Comparison of ENCODE assay signal across 18 cellular contexts in the genomic region with DNA sequence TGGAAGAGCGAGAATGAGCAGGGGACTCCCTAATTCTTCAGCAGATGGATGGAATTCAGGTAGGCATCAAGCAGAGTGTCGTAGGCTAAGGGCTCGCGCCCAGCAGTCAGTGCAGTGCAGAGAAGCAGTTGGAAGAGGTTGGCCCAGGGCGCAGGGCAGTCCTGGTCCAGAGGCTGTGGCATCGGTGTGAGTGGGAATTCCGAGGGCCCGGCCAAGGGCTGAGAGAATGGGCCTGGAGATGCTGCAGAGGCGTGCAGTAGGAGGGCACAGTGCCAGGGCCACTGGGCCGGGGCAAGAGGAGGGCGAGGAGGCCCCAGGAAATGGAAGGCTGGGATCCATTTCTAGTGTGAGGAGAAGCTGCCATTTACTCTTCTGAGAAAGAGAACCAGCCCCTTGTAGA.
A peak's percentile ranks its signal among the peaks of the same experiment; 100 is the strongest.
DNase-seq lines count a peak whose midpoint lies in the region; ATAC-seq, FAIRE-seq and TF ChIP-seq lines count a peak whose summit lies in the region.
"Had no signal": no experiment of that assay in that cellular context is flagged by ENCODE, and none has a peak within 500 bp of the region (broad histone marks: within the 10 kb centered on the region; RNA-seq: fewer than 3 reads in every experiment).

No MANE protein-coding gene starts in this region.

- peak overlapping the region; percentile 78 for H3K18ac ChIP-seq in IMR-90 (ENCODE audit: low read depth, low read length)

- no peak for ATAC-seq in activated naive CD4-positive, alpha-beta T cell treated with anti-CD3 and anti-CD28 coated beads, Interleukin-2, amount 50 U/mL, for 72 hours
- ATAC-seq in IMR-90 (ENCODE audit: low read depth), result no peak
- ATAC-seq in left lobe of liver, result no peak
- ATAC-seq in stimulated activated memory B cell treated with anti-CD40 and anti-IgM and Interleukin-4, amounts not matched to agents 10 μg/mL and 1 μg/mL and 100 μg/mL, for 72 hours, result no peak
- no peak for ATAC-seq in GM18907 (IDR thresholded peaks at IDR 0.05; ENCODE audit: unreplicated experiment)
- ATAC-seq: left colon; stimulated activated naive CD8-positive, alpha-beta T cell treated with anti-CD3 and anti-CD28 coated beads, Interleukin-15, Interleukin-2, amounts not matched to agents 100 U/mL and 50 U/mL, for 24 hours had no signal

- 98% methylated on average over 5 of the region's 11 CpGs; no CpG with 5 or more reads in 1 of the 2 experiments for whole genome bisulfite sequencing in IMR-90 (ENCODE audit: extremely low coverage in 2 of 2, insufficient read length in 1 of 2), 2 experiments

- peak overlapping the region; percentile 87 for H4K91ac ChIP-seq in IMR-90 (ENCODE audit: insufficient read depth, low read depth, low read length)

- H2AFZ ChIP-seq in IMR-90 (replicated peaks; ENCODE audit: low read length, poor library complexity), result no peak overlapping the region

- POLR2A ChIA-PET in IMR-90 (lab: Charles Lee; ENCODE audit: unreplicated experiment), result no interaction called here

- peak overlapping the region; percentile 97 for H2BK120ac ChIP-seq in IMR-90 (ENCODE audit: low read depth, low read length)

- peak overlapping the region; percentile 97 for H2BK20ac ChIP-seq in IMR-90 (ENCODE audit: low read depth, low read length)

- CTCF ChIA-PET in activated naive CD4-positive, alpha-beta T cell treated with anti-CD3 and anti-CD28 coated beads, Interleukin-2, amount 10 ng/mL, durations not matched to agents 7 days and 5 days (lab: Charles Lee), result no interaction called here
- CTCF ChIA-PET in IMR-90 (lab: Yijun Ruan, JAX), result no interaction called here

- H3K4ac ChIP-seq in IMR-90 (ENCODE audit: low read depth, low read length), result peak overlapping the region; percentile 95

- H3K9ac ChIP-seq in IMR-90 (ENCODE audit: low read depth, low read length), result peak overlapping the region; percentile 25; the same call in 1 of the 2 replicates

- H2BK5ac ChIP-seq in IMR-90 (ENCODE audit: low read depth, low read length, poor library complexity, severe bottlenecking), result peak overlapping the region; percentile 92

- H2BK15ac ChIP-seq in IMR-90 (ENCODE audit: low read depth, low read length), result peak overlapping the region; percentile 36; the same call in 2 of the 3 replicates

- H3K9me3 ChIP-seq in IMR-90 (ENCODE audit: control insufficient read depth, insufficient read depth, low read length), result no peaks in the 10 kb centered on the region
- H3K9me3 ChIP-seq: uterus had no signal

- peaks cover 64% of the 10 kb centered on the region for H3K4me1 ChIP-seq in IMR-90 (ENCODE audit: control insufficient read depth, insufficient read depth, low read length)

- H3K4me1 Mint-ChIP-seq in activated naive CD4-positive, alpha-beta T cell treated with anti-CD3 and anti-CD28 coated beads, Interleukin-2, amount 10 ng/mL, durations not matched to agents 7 days and 5 days, result peaks cover 31% of the 10 kb centered on the region
- H3K4me1 Mint-ChIP-seq in stimulated activated memory B cell treated with anti-CD40 and anti-IgM and Interleukin-4, amounts not matched to agents 10 μg/mL and 1 μg/mL and 100 μg/mL, for 72 hours, result peaks cover 30% of the 10 kb centered on the region

- no peaks in the 10 kb centered on the region for H3K27me3 ChIP-seq in IMR-90 (ENCODE audit: control insufficient read depth, insufficient read depth, low read length)
- H3K27me3 ChIP-seq: uterus had no signal

- peak overlapping the region; percentile 90 for H3K27ac ChIP-seq in IMR-90 (ENCODE audit: insufficient read depth, low read length)
- H3K27ac ChIP-seq: RWPE1 had no signal

- peaks cover 6% of the 10 kb centered on the region for H4K20me1 ChIP-seq in IMR-90 (ENCODE audit: insufficient read depth, low read length)

- peaks cover 63 to 91% of the 10 kb centered on the region in 2 experiments for H3K79me1 ChIP-seq in IMR-90 (ENCODE audit: low read depth in 1 of 2, low read length in 2 of 2)

- TF ChIP-seq POLR2A in IMR-90 (IDR thresholded peaks at IDR 0.05; ENCODE audit: low read depth, low read length) (no peak), GM12891 (IDR thresholded peaks at IDR 0.05; ENCODE audit: low read depth, low read length) (no peak)

- no peaks in the 10 kb centered on the region for H3K9me3 Mint-ChIP-seq in activated naive CD4-positive, alpha-beta T cell treated with anti-CD3 and anti-CD28 coated beads, Interleukin-2, amount 10 ng/mL, durations not matched to agents 7 days and 5 days
- no peaks in the 10 kb centered on the region for H3K9me3 Mint-ChIP-seq in activated naive CD4-positive, alpha-beta T cell treated with anti-CD3 and anti-CD28 coated beads, Interleukin-2, amount 50 U/mL, for 72 hours
- no peaks in the 10 kb centered on the region for H3K9me3 Mint-ChIP-seq in stimulated activated memory B cell treated with anti-CD40 and anti-IgM and Interleukin-4, amounts not matched to agents 10 μg/mL and 1 μg/mL and 100 μg/mL, for 72 hours
- H3K9me3 Mint-ChIP-seq: endodermal cell had no signal

- FAIRE-seq in GM12891 (lab: Jason Lieb, UNC), result no peak
- FAIRE-seq: H54 had no signal

- H3K56ac ChIP-seq in IMR-90 (ENCODE audit: extremely low read depth, insufficient read depth, low read length), result 0 out of 2 replicates have a peak overlapping the region, but pooled peaks have one; percentile 68

- no peak overlapping the region for H3K4me3 ChIP-seq in IMR-90 (ENCODE audit: insufficient read depth, low read depth, low read length)
- H3K4me3 ChIP-seq: uterus had no signal

- H3K36me3 Mint-ChIP-seq in activated naive CD4-positive, alpha-beta T cell treated with anti-CD3 and anti-CD28 coated beads, Interleukin-2, amount 10 ng/mL, durations not matched to agents 7 days and 5 days, result peaks cover 63% of the 10 kb centered on the region
- peaks cover 5 to 32% of the 10 kb centered on the region in 2 donors for H3K36me3 Mint-ChIP-seq in activated naive CD4-positive, alpha-beta T cell treated with anti-CD3 and anti-CD28 coated beads, Interleukin-2, amount 50 U/mL, for 72 hours
- peaks cover 41% of the 10 kb centered on the region for H3K36me3 Mint-ChIP-seq in stimulated activated memory B cell treated with anti-CD40 and anti-IgM and Interleukin-4, amounts not matched to agents 10 μg/mL and 1 μg/mL and 100 μg/mL, for 72 hours

- no peak for DNase-seq in activated naive CD4-positive, alpha-beta T cell treated with anti-CD3 and anti-CD28 coated beads, Interleukin-2, amount 10 ng/mL, durations not matched to agents 7 days and 5 days
- DNase-seq in activated naive CD4-positive, alpha-beta T cell treated with anti-CD3 and anti-CD28 coated beads, Interleukin-2, amount 50 U/mL, for 72 hours (ENCODE audit: low spot score in 2 of 2), result no peak
- DNase-seq in IMR-90 (no peak), left lobe of liver (ENCODE audit: low spot score) (peak; percentile 43), GM12891 (ENCODE audit: insufficient read length, low spot score) (no peak), NOMO-1 (lab: John Stamatoyannopoulos, UW; ENCODE audit: unreplicated experiment in 2 of 2) (no peak)
- DNase-seq: activated CD8-positive, alpha-beta memory T cell treated with anti-CD3 and anti-CD28 coated beads, Interleukin-2, amount 50 U/mL, for 4 hours; central memory CD4-positive, alpha-beta T cell; GDM1; left colon; NCI-H1436; stimulated activated naive CD8-positive, alpha-beta T cell treated with anti-CD3 and anti-CD28 coated beads, Interleukin-15, Interleukin-2, amounts not matched to agents 100 U/mL and 50 U/mL, for 24 hours had no signal

- peak overlapping the region; percentile 59 for H4K5ac ChIP-seq in IMR-90 (ENCODE audit: low read depth, low read length)

- no peaks in the 10 kb centered on the region for H3K27me3 Mint-ChIP-seq in activated naive CD4-positive, alpha-beta T cell treated with anti-CD3 and anti-CD28 coated beads, Interleukin-2, amount 10 ng/mL, durations not matched to agents 7 days and 5 days
- no peaks in the 10 kb centered on the region for H3K27me3 Mint-ChIP-seq in stimulated activated memory B cell treated with anti-CD40 and anti-IgM and Interleukin-4, amounts not matched to agents 10 μg/mL and 1 μg/mL and 100 μg/mL, for 72 hours

- BruUV-seq in IMR-90 (replicated peaks; lab: Mats Ljungman, UMichigan), result TSS peak; percentile 1

- intact Hi-C loops in IMR-90 (cut with micrococcal nuclease), result no loop called here

- peak overlapping the region; percentile 84 for H2AK5ac ChIP-seq in IMR-90 (ENCODE audit: low read depth, low read length)

- H4K8ac ChIP-seq in IMR-90 (ENCODE audit: low read depth in 2 of 2, low read length in 2 of 2), result peak overlapping the region; percentile 35 to 96; a peak in 3 of 4 replicates

- peak overlapping the region; percentile 37 for H3K27ac Mint-ChIP-seq in activated naive CD4-positive, alpha-beta T cell treated with anti-CD3 and anti-CD28 coated beads, Interleukin-2, amount 10 ng/mL, durations not matched to agents 7 days and 5 days
- peak overlapping the region in 1 of 2 donors; percentile 0 for H3K27ac Mint-ChIP-seq in activated naive CD4-positive, alpha-beta T cell treated with anti-CD3 and anti-CD28 coated beads, Interleukin-2, amount 50 U/mL, for 72 hours
- H3K27ac Mint-ChIP-seq in stimulated activated memory B cell treated with anti-CD40 and anti-IgM and Interleukin-4, amounts not matched to agents 10 μg/mL and 1 μg/mL and 100 μg/mL, for 72 hours, result peak overlapping the region; percentile 63
- H3K27ac Mint-ChIP-seq: endodermal cell had no signal

- in situ Hi-C loops in IMR-90 (cut with MboI; ENCODE audit: low sequenced_read_pairs), result no loop called here

- dilution Hi-C loops in IMR-90 (cut with HindIII; ENCODE audit: low sequenced_read_pairs, unreplicated experiment), result no loop called here

- H3K14ac ChIP-seq in IMR-90 (replicated peaks; ENCODE audit: low read depth, low read length), result peak overlapping the region; percentile 66

- peaks cover 64% of the 10 kb centered on the region for H3K9me1 ChIP-seq in IMR-90 (ENCODE audit: insufficient read depth, low read length)

- H3K4me3 Mint-ChIP-seq in activated naive CD4-positive, alpha-beta T cell treated with anti-CD3 and anti-CD28 coated beads, Interleukin-2, amount 10 ng/mL, durations not matched to agents 7 days and 5 days, result no peak overlapping the region
- H3K4me3 Mint-ChIP-seq in stimulated activated memory B cell treated with anti-CD40 and anti-IgM and Interleukin-4, amounts not matched to agents 10 μg/mL and 1 μg/mL and 100 μg/mL, for 72 hours, result no peak overlapping the region
- H3K4me3 Mint-ChIP-seq: endodermal cell had no signal

- peak overlapping the region; percentile 98 for H3K23ac ChIP-seq in IMR-90 (ENCODE audit: low read depth, low read length)

- TF ChIP-seq CTCF in IMR-90 (conservative IDR thresholded peaks at IDR 0.05; ENCODE audit: low read depth, low read length), result no peak

- peaks cover 75% of the 10 kb centered on the region for H3K36me3 ChIP-seq in IMR-90 (ENCODE audit: control insufficient read depth, insufficient read depth, low read length)
- H3K36me3 ChIP-seq: uterus had no signal

- no peak for TF ChIP-seq RAD21 in IMR-90 (IDR thresholded peaks at IDR 0.05; ENCODE audit: low read length)

- peak overlapping the region; percentile 8 for H2AK9ac ChIP-seq in IMR-90 (replicated peaks; ENCODE audit: low read depth, low read length, poor library complexity)

- H3K4me2 ChIP-seq in IMR-90 (ENCODE audit: low read depth, low read length), result no peak overlapping the region

TF ChIP-seq in IMR-90, 13 proteins besides CTCF, POLR2A, EP300 and RAD21 (continues in another document):
- TF ChIP-seq CHD1 (IDR thresholded peaks at IDR 0.05; ENCODE audit: low read depth, low read length) (no peak), CEBPB (IDR thresholded peaks at IDR 0.05; ENCODE audit: low read depth, low read length) (no peak)

TF ChIP-seq in GM12891, 5 proteins besides CTCF, POLR2A, EP300 and RAD21 (continues in another document):
- TF ChIP-seq POLR2AphosphoS5 (IDR thresholded peaks at IDR 0.05; ENCODE audit: low read depth, low read length), result no peak
